Comparison of ENCODE assay signal across 8 cellular contexts in genomic region chr12:53501615-53502181, GRCh38. TPM values are rescaled to one million over a fixed set of nuclear protein-coding genes. Genes with fewer than 3 reads are reported as not detected.
DNase-seq lines count a peak whose midpoint lies in the region; ATAC-seq and TF ChIP-seq lines count a peak whose summit lies in the region.

No MANE protein-coding gene starts in this region.

- DNase-seq in H7 (no peak), NCI-H2029 (lab: John Stamatoyannopoulos, UW) (no peak)
- no peak for DNase-seq in stimulated activated CD4-positive, alpha-beta T cell treated with anti-CD3 and anti-CD28 coated beads, Interleukin-12 subunit alpha, Interleukin-12 subunit beta, amount 100 ng/mL, for 4 hours

- H3K9me3 ChIP-seq in gastroesophageal sphincter, result no peaks in the 10 kb centered on the region

- TF ChIP-seq CTCF in VCaP (conservative IDR thresholded peaks at IDR 0.05), result no peak
- TF ChIP-seq CTCF in gastroesophageal sphincter (IDR thresholded peaks at IDR 0.05), result no peak

- no CpG with 5 or more reads among the region's 10 CpGs for WGBS in gastroesophageal sphincter (ENCODE audit: low coverage in 1 of 2), 2 donors

- peak overlapping the region; percentile 99 for H3K27ac ChIP-seq in VCaP
- H3K27ac ChIP-seq in gastroesophageal sphincter, result peak overlapping the region; percentile 68 to 98 (median 92)
- peak overlapping the region in 20 of 21 experiments; percentile 88 to 99 (median 95) for H3K27ac ChIP-seq in skin epidermis

- TF ChIP-seq EP300 in gastroesophageal sphincter (IDR thresholded peaks at IDR 0.05), result no peak

- peaks cover 0 to 58% (median 19%) of the 10 kb centered on the region in 3 donors for H3K4me1 ChIP-seq in gastroesophageal sphincter

- H3K27me3 ChIP-seq in H7 (ENCODE audit: control insufficient read depth, insufficient read depth, low read length) (no peaks in the 10 kb centered on the region), gastroesophageal sphincter (no peaks in the 10 kb centered on the region)

- TF ChIP-seq POLR2A in gastroesophageal sphincter (IDR thresholded peaks at IDR 0.05), result no peak

- H3K36me3 ChIP-seq in H7 (replicated peaks; ENCODE audit: control insufficient read depth, insufficient read depth, low read length), result peaks cover 16% of the 10 kb centered on the region
- peaks cover 0 to 36% of the 10 kb centered on the region in 2 donors for H3K36me3 ChIP-seq in gastroesophageal sphincter

- H3K4me3 ChIP-seq in H7 (ENCODE audit: insufficient read depth, low read depth, low read length) (peak overlapping the region; percentile 75), gastroesophageal sphincter (peak overlapping the region; percentile 64 to 78), skin epidermis (peak overlapping the region; percentile 48 to 70 (median 62))

- ATAC-seq in gastroesophageal sphincter (no peak), GM21360 (IDR thresholded peaks at IDR 0.05; ENCODE audit: unreplicated experiment) (no peak), HG02973 (IDR thresholded peaks at IDR 0.05; ENCODE audit: unreplicated experiment) (no peak)

RNA-seq across cellular contexts. Expression of gene TARBP2, which starts 0.6 kb away (rescaled TPM):
- 76.4 and 80.5 TPM in 2 replicates for total RNA-seq in H7 (2014; rRNA removed; shearing (Covaris generic))
- total RNA-seq in gastroesophageal sphincter, result 10 to 100 TPM; 12.1 to 19.6 (median 17.4) TPM

RNA-seq across cellular contexts. Expression of gene MAP3K12, which starts 2.4 kb away (rescaled TPM):
- total RNA-seq in H7 (2014; rRNA removed; shearing (Covaris generic)), result 8.0 and 8.7 TPM in 2 replicates
- total RNA-seq in gastroesophageal sphincter, result 10 to 100 TPM; 14.8 to 41.9 (median 20.3) TPM

RNA-seq across cellular contexts. Expression of gene NPFF, which starts 5.6 kb away (rescaled TPM):
- total RNA-seq in H7 (2014; rRNA removed; shearing (Covaris generic)), result not detected in 2 replicates
- total RNA-seq in gastroesophageal sphincter, result not detected

RNA-seq across cellular contexts. Expression of gene PCBP2, which starts 49.8 kb away (rescaled TPM):
- 196 and 207 TPM in 2 replicates for total RNA-seq in H7 (2014; rRNA removed; shearing (Covaris generic))
- total RNA-seq in gastroesophageal sphincter, result 100 to 1,000 TPM; 259 to 375 (median 354) TPM
